Comparison of ENCODE assay signal across 1 cellular context in the genomic region with DNA sequence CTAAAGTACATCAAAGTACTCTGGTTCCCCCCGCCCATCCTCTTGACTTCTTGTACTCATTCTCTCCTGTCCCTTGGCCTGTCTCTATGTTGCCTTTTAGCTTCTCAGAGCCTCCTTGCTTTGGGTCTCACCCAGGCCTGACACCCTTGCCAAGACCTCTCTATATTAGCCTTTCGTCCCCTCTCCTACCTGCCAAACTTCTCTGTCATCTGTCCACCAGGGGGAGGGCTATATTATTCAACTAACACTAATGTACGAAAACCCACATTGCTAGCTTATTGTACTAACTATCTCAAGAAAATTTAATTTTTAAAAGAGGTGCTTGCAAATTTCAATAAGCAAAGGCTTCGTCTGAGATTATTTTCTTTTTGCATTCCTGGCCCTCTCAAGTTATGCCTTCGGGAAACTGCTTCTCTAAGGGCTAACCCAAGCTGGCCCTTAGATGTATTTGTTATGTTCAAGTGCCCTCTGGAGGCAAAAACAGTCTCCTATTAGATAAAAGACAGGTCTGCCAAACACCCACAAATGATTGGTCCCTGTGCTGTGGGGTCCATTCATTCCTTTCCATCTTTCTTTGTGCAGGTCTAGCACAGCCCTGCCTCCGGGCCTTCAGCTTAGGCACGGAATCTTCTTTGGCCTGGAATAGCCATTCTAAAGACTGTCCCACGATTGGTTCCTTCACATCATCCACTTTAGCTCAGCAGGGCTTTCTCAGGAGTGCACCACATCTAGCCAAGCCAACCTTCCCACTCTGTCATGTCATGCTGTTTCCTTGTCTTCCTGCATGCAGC.
A peak's percentile ranks its signal among the peaks of the same experiment; 100 is the strongest.
TF ChIP-seq lines count a peak whose summit lies in the region.

No MANE protein-coding gene starts in this region.

TF ChIP-seq in HEK293, 187 proteins besides CTCF, POLR2A, EP300 and RAD21:
- TF ChIP-seq ZBTB49 (tag by site-specific recombination; IDR thresholded peaks at IDR 0.05; ENCODE audit: low read depth) (no peak), ZNF792 (tag by site-specific recombination; IDR thresholded peaks at IDR 0.05) (no peak), ZNF350 (tag by site-specific recombination; IDR thresholded peaks at IDR 0.05) (no peak), ZSCAN18 (tag by site-specific recombination; IDR thresholded peaks at IDR 0.05) (no peak), SETDB1 (IDR thresholded peaks at IDR 0.05; ENCODE audit: insufficient read length, low read length) (no peak), ZNF221 (tag by site-specific recombination; IDR thresholded peaks at IDR 0.05; ENCODE audit: borderline replicate concordance) (no peak), ZNF155 (tag by site-specific recombination; IDR thresholded peaks at IDR 0.05) (no peak), ZNF248 (tag by site-specific recombination; IDR thresholded peaks at IDR 0.05) (no peak), ZSCAN23 (tag by site-specific recombination; IDR thresholded peaks at IDR 0.05) (no peak), KLF16 (tag by site-specific recombination; IDR thresholded peaks at IDR 0.05) (no peak), SALL2 (tag by site-specific recombination; IDR thresholded peaks at IDR 0.05; ENCODE audit: borderline replicate concordance) (no peak), ZNF776 (tag by site-specific recombination; IDR thresholded peaks at IDR 0.05; ENCODE audit: borderline replicate concordance) (no peak), ZNF16 (tag by site-specific recombination; IDR thresholded peaks at IDR 0.05; ENCODE audit: low read depth) (no peak), ZNF664 (tag by site-specific recombination; IDR thresholded peaks at IDR 0.05) (peak; percentile 100), ZNF362 (tag by site-specific recombination; IDR thresholded peaks at IDR 0.05) (no peak), PBX3 (CRISPR knock-in tag; IDR thresholded peaks at IDR 0.05) (no peak), ZNF768 (tag by site-specific recombination; IDR thresholded peaks at IDR 0.05) (no peak), ZNF624 (tag by site-specific recombination; IDR thresholded peaks at IDR 0.05) (no peak), ZNF112 (tag by site-specific recombination; IDR thresholded peaks at IDR 0.05) (no peak), ZNF747 (tag by site-specific recombination; IDR thresholded peaks at IDR 0.05) (no peak), ZNF335 (tag by site-specific recombination; conservative IDR thresholded peaks at IDR 0.05) (peak; percentile 60), ZNF501 (tag by site-specific recombination; IDR thresholded peaks at IDR 0.05) (no peak), ZNF530 (tag by site-specific recombination; IDR thresholded peaks at IDR 0.05; ENCODE audit: low read depth) (no peak), ZNF37A (tag by site-specific recombination; IDR thresholded peaks at IDR 0.05) (no peak), ZNF24 (tag by site-specific recombination; IDR thresholded peaks at IDR 0.05) (no peak), ZNF654 (tag by site-specific recombination; IDR thresholded peaks at IDR 0.05; ENCODE audit: low read depth) (peak; percentile 68), ZEB2 (tag by site-specific recombination; IDR thresholded peaks at IDR 0.05) (no peak), ZNF629 (tag by site-specific recombination; IDR thresholded peaks at IDR 0.05) (no peak), ZNF114 (tag by site-specific recombination; IDR thresholded peaks at IDR 0.05) (no peak), GFI1B (tag by site-specific recombination; IDR thresholded peaks at IDR 0.05) (no peak), ZNF660 (tag by site-specific recombination; IDR thresholded peaks at IDR 0.05) (0 out of 2 replicates have a peak, but pooled peaks have one; percentile 44), ZNF132 (tag by site-specific recombination; IDR thresholded peaks at IDR 0.05; ENCODE audit: borderline replicate concordance) (no peak)
- TF ChIP-seq, protein P1, sequence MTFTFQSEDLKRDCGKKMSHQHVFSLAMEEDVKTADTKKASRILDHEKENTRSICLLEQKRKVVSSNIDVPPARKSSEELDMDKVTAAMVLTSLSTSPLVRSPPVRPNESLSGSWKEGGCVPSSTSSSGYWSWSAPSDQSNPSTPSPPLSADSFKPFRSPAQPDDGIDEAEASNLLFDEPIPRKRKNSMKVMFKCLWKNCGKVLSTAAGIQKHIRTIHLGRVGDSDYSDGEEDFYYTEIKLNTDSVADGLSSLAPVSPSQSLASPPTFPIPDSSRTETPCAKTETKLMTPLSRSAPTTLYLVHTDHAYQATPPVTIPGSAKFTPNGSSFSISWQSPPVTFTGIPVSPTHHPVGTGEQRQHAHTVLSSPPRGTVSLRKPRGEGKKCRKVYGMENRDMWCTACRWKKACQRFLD (tag by site-specific recombination; IDR thresholded peaks at IDR 0.05): no peak
- TF ChIP-seq, protein P2, sequence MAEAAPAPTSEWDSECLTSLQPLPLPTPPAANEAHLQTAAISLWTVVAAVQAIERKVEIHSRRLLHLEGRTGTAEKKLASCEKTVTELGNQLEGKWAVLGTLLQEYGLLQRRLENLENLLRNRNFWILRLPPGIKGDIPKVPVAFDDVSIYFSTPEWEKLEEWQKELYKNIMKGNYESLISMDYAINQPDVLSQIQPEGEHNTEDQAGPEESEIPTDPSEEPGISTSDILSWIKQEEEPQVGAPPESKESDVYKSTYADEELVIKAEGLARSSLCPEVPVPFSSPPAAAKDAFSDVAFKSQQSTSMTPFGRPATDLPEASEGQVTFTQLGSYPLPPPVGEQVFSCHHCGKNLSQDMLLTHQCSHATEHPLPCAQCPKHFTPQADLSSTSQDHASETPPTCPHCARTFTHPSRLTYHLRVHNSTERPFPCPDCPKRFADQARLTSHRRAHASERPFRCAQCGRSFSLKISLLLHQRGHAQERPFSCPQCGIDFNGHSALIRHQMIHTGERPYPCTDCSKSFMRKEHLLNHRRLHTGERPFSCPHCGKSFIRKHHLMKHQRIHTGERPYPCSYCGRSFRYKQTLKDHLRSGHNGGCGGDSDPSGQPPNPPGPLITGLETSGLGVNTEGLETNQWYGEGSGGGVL (tag by site-specific recombination; IDR thresholded peaks at IDR 0.05): no peak
- TF ChIP-seq, protein P3, sequence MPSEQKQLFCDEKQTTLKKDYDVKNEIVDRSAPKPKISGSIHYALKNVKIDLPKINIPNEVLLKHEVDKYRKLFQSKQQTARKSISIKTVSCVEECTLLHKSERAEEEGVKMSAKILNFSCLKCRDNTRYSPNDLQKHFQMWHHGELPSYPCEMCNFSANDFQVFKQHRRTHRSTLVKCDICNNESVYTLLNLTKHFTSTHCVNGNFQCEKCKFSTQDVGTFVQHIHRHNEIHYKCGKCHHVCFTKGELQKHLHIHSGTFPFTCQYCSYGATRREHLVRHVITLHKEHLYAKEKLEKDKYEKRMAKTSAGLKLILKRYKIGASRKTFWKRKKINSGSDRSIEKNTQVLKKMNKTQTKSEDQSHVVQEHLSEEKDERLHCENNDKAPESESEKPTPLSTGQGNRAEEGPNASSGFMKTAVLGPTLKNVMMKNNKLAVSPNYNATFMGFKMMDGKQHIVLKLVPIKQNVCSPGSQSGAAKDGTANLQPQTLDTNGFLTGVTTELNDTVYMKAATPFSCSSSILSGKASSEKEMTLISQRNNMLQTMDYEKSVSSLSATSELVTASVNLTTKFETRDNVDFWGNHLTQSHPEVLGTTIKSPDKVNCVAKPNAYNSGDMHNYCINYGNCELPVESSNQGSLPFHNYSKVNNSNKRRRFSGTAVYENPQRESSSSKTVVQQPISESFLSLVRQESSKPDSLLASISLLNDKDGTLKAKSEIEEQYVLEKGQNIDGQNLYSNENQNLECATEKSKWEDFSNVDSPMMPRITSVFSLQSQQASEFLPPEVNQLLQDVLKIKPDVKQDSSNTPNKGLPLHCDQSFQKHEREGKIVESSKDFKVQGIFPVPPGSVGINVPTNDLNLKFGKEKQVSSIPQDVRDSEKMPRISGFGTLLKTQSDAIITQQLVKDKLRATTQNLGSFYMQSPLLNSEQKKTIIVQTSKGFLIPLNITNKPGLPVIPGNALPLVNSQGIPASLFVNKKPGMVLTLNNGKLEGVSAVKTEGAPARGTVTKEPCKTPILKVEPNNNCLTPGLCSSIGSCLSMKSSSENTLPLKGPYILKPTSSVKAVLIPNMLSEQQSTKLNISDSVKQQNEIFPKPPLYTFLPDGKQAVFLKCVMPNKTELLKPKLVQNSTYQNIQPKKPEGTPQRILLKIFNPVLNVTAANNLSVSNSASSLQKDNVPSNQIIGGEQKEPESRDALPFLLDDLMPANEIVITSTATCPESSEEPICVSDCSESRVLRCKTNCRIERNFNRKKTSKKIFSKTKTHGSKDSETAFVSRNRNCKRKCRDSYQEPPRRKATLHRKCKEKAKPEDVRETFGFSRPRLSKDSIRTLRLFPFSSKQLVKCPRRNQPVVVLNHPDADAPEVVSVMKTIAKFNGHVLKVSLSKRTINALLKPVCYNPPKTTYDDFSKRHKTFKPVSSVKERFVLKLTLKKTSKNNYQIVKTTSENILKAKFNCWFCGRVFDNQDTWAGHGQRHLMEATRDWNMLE (tag by site-specific recombination; conservative IDR thresholded peaks at IDR 0.05; ENCODE audit: low read depth): no peak
